8 cellular contexts compared by ENCODE assay signal in genomic region chr10:29804025-29804852, GRCh38.
DNase-seq lines count a peak whose midpoint lies in the region; ATAC-seq, FAIRE-seq and TF ChIP-seq lines count a peak whose summit lies in the region.

No MANE protein-coding gene starts in this region.

- no TSS peak for BruUV-seq in MCF 10A (replicated peaks; lab: Mats Ljungman, UMichigan)

- H3K4ac ChIP-seq in mesenchymal stem cell (ENCODE audit: low read depth in 1 of 2, low read length in 2 of 2), result peak overlapping the region in 1 of 2 experiments; percentile 81

- no peak overlapping the region for H2BK15ac ChIP-seq in mesenchymal stem cell (ENCODE audit: low read depth, poor library complexity, severe bottlenecking)

- in situ Hi-C loops in KBM-7 (cut with MboI; ENCODE audit: low pct_unique_long_range_greater_than_20kb, low sequenced_read_pairs), result no loop called here

- H3K4me1 Mint-ChIP-seq in MCF 10A (ENCODE audit: insufficient read depth, unreplicated experiment) (peaks cover 48% of the 10 kb centered on the region), progenitor cell of endocrine pancreas (ENCODE audit: low read depth) (peaks cover 4% of the 10 kb centered on the region)
- no peaks in the 10 kb centered on the region for H3K4me1 Mint-ChIP-seq in CD8-positive, alpha-beta T cell (ENCODE audit: low read depth)

- WGBS in mesenchymal stem cell, result 33% methylated on average over 3 of the region's 5 CpGs

- POLR2A ChIA-PET in MCF 10A (lab: Yijun Ruan, JAX), result interaction anchor here (0.6 to 1.9 kb wide), 9 partner anchors 10 to 557 kb away, joined by 3 to 6 read pairs (median 4); no protein-coding TSS in a partner anchor
- POLR2A ChIA-PET in CD8-positive, alpha-beta T cell (lab: Charles Lee), result no interaction called here

- CTCF ChIA-PET in MCF 10A (lab: Yijun Ruan, JAX), result interaction anchor here (0.6 kb wide), 1 partner anchor 1279 kb away, joined by 3 read pairs; no protein-coding TSS in a partner anchor
- CTCF ChIA-PET in CD8-positive, alpha-beta T cell (lab: Charles Lee), result no interaction called here

- H4K91ac ChIP-seq in mesenchymal stem cell (ENCODE audit: low read length), result peak overlapping the region; percentile 48

- H2BK120ac ChIP-seq in mesenchymal stem cell (ENCODE audit: low read depth, low read length), result peak overlapping the region; percentile 61

- H3K4me1 ChIP-seq in mesenchymal stem cell (ENCODE audit: control insufficient read depth, insufficient read depth, low read depth, low read length), result peaks cover 16% of the 10 kb centered on the region
- H3K4me1 ChIP-seq in CD8-positive, alpha-beta T cell (ENCODE audit: insufficient read depth, low read length), result no peaks in the 10 kb centered on the region

- H3K23ac ChIP-seq in mesenchymal stem cell (ENCODE audit: low read length in 2 of 2), result no peak overlapping the region

- no peaks in the 10 kb centered on the region for H3K27me3 Mint-ChIP-seq in MCF 10A (ENCODE audit: insufficient read depth, unreplicated experiment)
- peaks cover 30% of the 10 kb centered on the region for H3K27me3 Mint-ChIP-seq in progenitor cell of endocrine pancreas
- peaks cover 4% of the 10 kb centered on the region for H3K27me3 Mint-ChIP-seq in CD8-positive, alpha-beta T cell (ENCODE audit: low read depth)

- H3K9me3 Mint-ChIP-seq in MCF 10A (ENCODE audit: unreplicated experiment) (no peaks in the 10 kb centered on the region), progenitor cell of endocrine pancreas (ENCODE audit: low read depth) (no peaks in the 10 kb centered on the region)
- H3K9me3 Mint-ChIP-seq in CD8-positive, alpha-beta T cell, result no peaks in the 10 kb centered on the region

- peak overlapping the region; percentile 10 for H3K4me2 ChIP-seq in mesenchymal stem cell (ENCODE audit: low read length, poor library complexity, severe bottlenecking)

- H3K79me1 ChIP-seq in mesenchymal stem cell (replicated peaks; ENCODE audit: low read length, poor library complexity, severe bottlenecking), result peaks cover 1% of the 10 kb centered on the region

- H3K4me3 ChIP-seq in mesenchymal stem cell (ENCODE audit: insufficient read depth in 1 of 2, low read depth in 1 of 2, low read length in 2 of 2), result no peak overlapping the region
- H3K4me3 ChIP-seq in CD8-positive, alpha-beta T cell (ENCODE audit: low read depth, low read length), result no peak overlapping the region

- H3K36me3 ChIP-seq in mesenchymal stem cell (ENCODE audit: control insufficient read depth in 1 of 2, insufficient read depth in 2 of 2, low read depth in 1 of 2, low read length in 2 of 2), result no peaks in the 10 kb centered on the region
- no peaks in the 10 kb centered on the region for H3K36me3 ChIP-seq in CD8-positive, alpha-beta T cell (ENCODE audit: insufficient read depth, low read length)

- TF ChIP-seq POLR2A in GM12891 (IDR thresholded peaks at IDR 0.05; ENCODE audit: low read depth, low read length), result no peak

- H2AK5ac ChIP-seq in mesenchymal stem cell (ENCODE audit: low read length, severe bottlenecking), result peak overlapping the region; percentile 76

- H3K14ac ChIP-seq in mesenchymal stem cell (ENCODE audit: low read length in 2 of 2), result peak overlapping the region in 1 of 2 experiments; percentile 89

- H3K9ac ChIP-seq in mesenchymal stem cell (ENCODE audit: low read length), result peak overlapping the region; percentile 55

- H3K27ac ChIP-seq in mesenchymal stem cell (ENCODE audit: low read length, poor library complexity, severe bottlenecking), result peak overlapping the region; percentile 98
- H3K27ac ChIP-seq in CD8-positive, alpha-beta T cell (ENCODE audit: low read depth, low read length), result no peak overlapping the region

- H2BK5ac ChIP-seq in mesenchymal stem cell (ENCODE audit: low read depth, low read length, poor library complexity, severe bottlenecking), result peak overlapping the region; percentile 87

- H4K8ac ChIP-seq in mesenchymal stem cell (ENCODE audit: low read length), result peak overlapping the region; percentile 20

- no peak overlapping the region for H2AFZ ChIP-seq in mesenchymal stem cell (ENCODE audit: low read depth, low read length)

- DNase-seq in COLO668 (lab: John Stamatoyannopoulos, UW; ENCODE audit: unreplicated experiment) (peak; percentile 37), KBM-7 (peak; percentile 45), MCF 10A (ENCODE audit: unreplicated experiment) (peak; percentile 98), mesenchymal stem cell (peak; percentile 93), progenitor cell of endocrine pancreas (ENCODE audit: low spot score, unreplicated experiment) (no peak), GM12891 (ENCODE audit: insufficient read length, low spot score) (no peak)
- DNase-seq in CD8-positive, alpha-beta T cell, result no peak

- no peak for FAIRE-seq in GM12891 (lab: Jason Lieb, UNC)

- peak overlapping the region; percentile 12 for H3K4me3 Mint-ChIP-seq in MCF 10A (ENCODE audit: unreplicated experiment)
- no peak overlapping the region for H3K4me3 Mint-ChIP-seq in progenitor cell of endocrine pancreas (ENCODE audit: low read depth)
- H3K4me3 Mint-ChIP-seq in CD8-positive, alpha-beta T cell, result no peak overlapping the region

- intact Hi-C loops in MCF 10A (cut with micrococcal nuclease), result loop anchor here (1.0 kb wide), 1 partner anchor 20 kb away; no protein-coding TSS in a partner anchor
- intact Hi-C loops in CD8-positive, alpha-beta T cell (cut with DNase I, micrococcal nuclease), result no loop called here

- TF ChIP-seq CTCF in MCF 10A (IDR thresholded peaks at IDR 0.05; ENCODE audit: unreplicated experiment) (no peak), progenitor cell of endocrine pancreas (IDR thresholded peaks at IDR 0.05; ENCODE audit: unreplicated experiment) (no peak)
- no peak for TF ChIP-seq CTCF in CD8-positive, alpha-beta T cell (IDR thresholded peaks at IDR 0.05)

- no peaks in the 10 kb centered on the region for H3K27me3 ChIP-seq in mesenchymal stem cell (ENCODE audit: control insufficient read depth in 1 of 2, insufficient read depth in 1 of 2, low read length in 2 of 2)
- no peaks in the 10 kb centered on the region for H3K27me3 ChIP-seq in CD8-positive, alpha-beta T cell (ENCODE audit: insufficient read depth, low read length)

- H3K27ac Mint-ChIP-seq in MCF 10A (ENCODE audit: low read depth, unreplicated experiment) (peak overlapping the region; percentile 97), progenitor cell of endocrine pancreas (no peak overlapping the region)
- no peak overlapping the region for H3K27ac Mint-ChIP-seq in CD8-positive, alpha-beta T cell

- H3K9me3 ChIP-seq in mesenchymal stem cell (ENCODE audit: control insufficient read depth, low read length), result no peaks in the 10 kb centered on the region
- no peaks in the 10 kb centered on the region for H3K9me3 ChIP-seq in CD8-positive, alpha-beta T cell (ENCODE audit: low read length)

- ATAC-seq in HG03565 (IDR thresholded peaks at IDR 0.05; ENCODE audit: unreplicated experiment), result no peak
- no peak for ATAC-seq in CD8-positive, alpha-beta T cell

- H2BK12ac ChIP-seq in mesenchymal stem cell (ENCODE audit: low read length in 2 of 2), result peak overlapping the region; percentile 60 to 99

- no peaks in the 10 kb centered on the region for H3K36me3 Mint-ChIP-seq in MCF 10A (ENCODE audit: insufficient read depth, unreplicated experiment)
- H3K36me3 Mint-ChIP-seq in progenitor cell of endocrine pancreas (ENCODE audit: insufficient read depth), result no peaks in the 10 kb centered on the region
- no peaks in the 10 kb centered on the region for H3K36me3 Mint-ChIP-seq in CD8-positive, alpha-beta T cell

- H3K18ac ChIP-seq in mesenchymal stem cell (ENCODE audit: low read depth in 1 of 2, low read length in 2 of 2), result peak overlapping the region; percentile 52 to 91

TF ChIP-seq in GM12891, 5 proteins besides CTCF, POLR2A, EP300 and RAD21:
- TF ChIP-seq TAF1 (IDR thresholded peaks at IDR 0.05; ENCODE audit: low read depth, low read length) (no peak), POU2F2 (IDR thresholded peaks at IDR 0.05; ENCODE audit: low read depth, low read length) (no peak), POLR2AphosphoS5 (IDR thresholded peaks at IDR 0.05; ENCODE audit: low read depth, low read length) (no peak), SPI1 (IDR thresholded peaks at IDR 0.05; ENCODE audit: low read depth, low read length) (no peak), PAX5 (IDR thresholded peaks at IDR 0.05; ENCODE audit: insufficient read depth, low read length, severe bottlenecking) (no peak)

Comparison
In these comparisons a context has a peak if more than half of its experiments do, and no peak if none do; other contexts are left out.
1. DNase-seq: peak in COLO668 (single experiment), KBM-7 (single experiment), MCF 10A (single experiment) and mesenchymal stem cell (single experiment); none in progenitor cell of endocrine pancreas (single experiment), GM12891 (single experiment) and CD8-positive, alpha-beta T cell (0 of 7).